In genomic region chrX:149715468-149715867, GRCh38 we compare ENCODE assay signal across 21 cellular contexts. TPM values are rescaled to one million over a fixed set of nuclear protein-coding genes. Genes with fewer than 3 reads are reported as not detected.
DNase-seq lines count a peak whose midpoint lies in the region; ATAC-seq and TF ChIP-seq lines count a peak whose summit lies in the region.
"Had no signal": no experiment of that assay in that cellular context is flagged by ENCODE, and none has a peak within 500 bp of the region (broad histone marks: within the 10 kb centered on the region; RNA-seq: fewer than 3 reads in every experiment).

No MANE protein-coding gene starts in this region.

- H3K4me1 ChIP-seq in sigmoid colon (no peaks in the 10 kb centered on the region), ascending aorta (no peaks in the 10 kb centered on the region)
- H3K4me1 ChIP-seq: colonic mucosa, prostate gland, spleen had no signal

- H3K36me3 Mint-ChIP-seq in CD4-positive, alpha-beta T cell (ENCODE audit: low read depth), result no peaks in the 10 kb centered on the region
- H3K36me3 Mint-ChIP-seq: activated naive CD4-positive, alpha-beta T cell treated with anti-CD3 and anti-CD28 coated beads, Interleukin-2, amount 10 ng/mL, durations not matched to agents 7 days and 5 days had no signal

- WGBS in sigmoid colon, 2 donors, result 79 to 89% methylated on average over 2 of the region's 2 CpGs

- no peaks in the 10 kb centered on the region for H3K27me3 Mint-ChIP-seq in CD4-positive, alpha-beta T cell
- H3K27me3 Mint-ChIP-seq: activated CD4-positive, alpha-beta T cell treated with anti-CD3 and anti-CD28 coated beads, Interleukin-2, amount 10 ng/mL, durations not matched to agents 7 days and 5 days; activated naive CD4-positive, alpha-beta T cell treated with anti-CD3 and anti-CD28 coated beads, Interleukin-2, amount 10 ng/mL, durations not matched to agents 7 days and 5 days had no signal

- ATAC-seq in GM18907 (IDR thresholded peaks at IDR 0.05; ENCODE audit: unreplicated experiment) (peak; percentile 88), GM21529 (IDR thresholded peaks at IDR 0.05; ENCODE audit: unreplicated experiment) (peak; percentile 78), HG03135 (IDR thresholded peaks at IDR 0.05; ENCODE audit: unreplicated experiment) (peak; percentile 78)
- ATAC-seq in CD4-positive, alpha-beta T cell (ENCODE audit: poor library complexity), result no peak

- no peaks in the 10 kb centered on the region for H3K27me3 ChIP-seq in sigmoid colon
- H3K27me3 ChIP-seq in ascending aorta, result no peaks in the 10 kb centered on the region
- no peaks in the 10 kb centered on the region for H3K27me3 ChIP-seq in CD4-positive, alpha-beta T cell (ENCODE audit: control insufficient read depth, insufficient read depth, low read length)
- H3K27me3 ChIP-seq: colonic mucosa, spleen had no signal

- no peaks in the 10 kb centered on the region for H3K36me3 ChIP-seq in sigmoid colon
- no peaks in the 10 kb centered on the region for H3K36me3 ChIP-seq in ascending aorta
- H3K36me3 ChIP-seq: colonic mucosa, prostate gland, spleen had no signal

- intact Hi-C loops in sigmoid colon (cut with DNase I), result no loop called here
- intact Hi-C loops in ascending aorta (cut with DNase I), result no loop called here
- intact Hi-C loops in CD4-positive, alpha-beta T cell (cut with DNase I, micrococcal nuclease), result no loop called here

- DNase-seq in sigmoid colon (peak; percentile 37), ascending aorta (ENCODE audit: low spot score in 2 of 2) (no peak), GM19238 (ENCODE audit: insufficient read length, low spot score) (no peak)
- DNase-seq in activated CD4-positive, CD25-positive, alpha-beta regulatory T cell (lab: John Stamatoyannopoulos, UW), result no peak
- no peak for DNase-seq in CD4-positive, alpha-beta T cell
- DNase-seq: activated CD4-positive, alpha-beta T cell treated with anti-CD3 and anti-CD28 coated beads, Interleukin-2, amount 10 ng/mL, durations not matched to agents 7 days and 5 days; activated naive CD4-positive, alpha-beta T cell treated with anti-CD3 and anti-CD28 coated beads, Interleukin-2, amount 10 ng/mL, durations not matched to agents 7 days and 5 days; colonic mucosa; HCEC 1CT; mesendoderm; NCI-H1417; NCI-H2171 treated with DMSO at 0.1 percent for 48 hours; nephron progenitor cell; SK-N-SH; spleen had no signal

- CTCF ChIA-PET in CD4-positive, alpha-beta T cell (lab: Charles Lee), result no interaction called here

- TF ChIP-seq POLR2A in sigmoid colon (IDR thresholded peaks at IDR 0.05), result no peak

- no peak overlapping the region for H3K4me3 ChIP-seq in sigmoid colon
- no peak overlapping the region for H3K4me3 ChIP-seq in ascending aorta
- H3K4me3 ChIP-seq: colonic mucosa, prostate gland, spleen had no signal

- H3K9me3 ChIP-seq in sigmoid colon (no peaks in the 10 kb centered on the region), ascending aorta (no peaks in the 10 kb centered on the region)
- no peaks in the 10 kb centered on the region for H3K9me3 ChIP-seq in CD4-positive, alpha-beta T cell (ENCODE audit: control insufficient read depth, low read length)
- H3K9me3 ChIP-seq: colonic mucosa, prostate gland, SK-N-SH, spleen had no signal

- TF ChIP-seq CTCF in sigmoid colon (IDR thresholded peaks at IDR 0.05), result no peak
- no peak for TF ChIP-seq CTCF in ascending aorta (IDR thresholded peaks at IDR 0.05)
- no peak for TF ChIP-seq CTCF in CD4-positive, alpha-beta T cell (IDR thresholded peaks at IDR 0.05)

- no peak overlapping the region for H3K4me3 Mint-ChIP-seq in CD4-positive, alpha-beta T cell
- H3K4me3 Mint-ChIP-seq: activated CD4-positive, alpha-beta T cell treated with anti-CD3 and anti-CD28 coated beads, Interleukin-2, amount 10 ng/mL, durations not matched to agents 7 days and 5 days; activated naive CD4-positive, alpha-beta T cell treated with anti-CD3 and anti-CD28 coated beads, Interleukin-2, amount 10 ng/mL, durations not matched to agents 7 days and 5 days; nephron progenitor cell had no signal

- no peak overlapping the region for H3K27ac Mint-ChIP-seq in CD4-positive, alpha-beta T cell
- H3K27ac Mint-ChIP-seq: activated CD4-positive, alpha-beta T cell treated with anti-CD3 and anti-CD28 coated beads, Interleukin-2, amount 10 ng/mL, durations not matched to agents 7 days and 5 days; nephron progenitor cell had no signal

- no peaks in the 10 kb centered on the region for H3K9me3 Mint-ChIP-seq in CD4-positive, alpha-beta T cell
- H3K9me3 Mint-ChIP-seq: activated CD4-positive, alpha-beta T cell treated with anti-CD3 and anti-CD28 coated beads, Interleukin-2, amount 10 ng/mL, durations not matched to agents 7 days and 5 days; activated naive CD4-positive, alpha-beta T cell treated with anti-CD3 and anti-CD28 coated beads, Interleukin-2, amount 10 ng/mL, durations not matched to agents 7 days and 5 days had no signal

- H3K4me1 Mint-ChIP-seq in CD4-positive, alpha-beta T cell (ENCODE audit: low read depth), result no peaks in the 10 kb centered on the region
- H3K4me1 Mint-ChIP-seq: activated CD4-positive, alpha-beta T cell treated with anti-CD3 and anti-CD28 coated beads, Interleukin-2, amount 10 ng/mL, durations not matched to agents 7 days and 5 days; activated naive CD4-positive, alpha-beta T cell treated with anti-CD3 and anti-CD28 coated beads, Interleukin-2, amount 10 ng/mL, durations not matched to agents 7 days and 5 days had no signal

- POLR2A ChIA-PET in CD4-positive, alpha-beta T cell (lab: Charles Lee), result no interaction called here

- TF ChIP-seq EP300 in sigmoid colon (IDR thresholded peaks at IDR 0.05), result no peak

- H3K27ac ChIP-seq in sigmoid colon, result no peak overlapping the region
- H3K27ac ChIP-seq in ascending aorta, result no peak overlapping the region
- H3K27ac ChIP-seq in CD4-positive, alpha-beta T cell (ENCODE audit: low read depth, low read length), result no peak overlapping the region
- H3K27ac ChIP-seq: colonic mucosa, prostate gland had no signal

RNA-seq across cellular contexts. Expression of gene MAGEA11, which starts 3.6 kb away (rescaled TPM):
- total RNA-seq in sigmoid colon, result not detected
- polyA plus RNA-seq in sigmoid colon, result not detected
- not detected for total RNA-seq in ascending aorta
- not detected for total RNA-seq in CD4-positive, alpha-beta T cell
- total RNA-seq: activated CD4-positive, alpha-beta T cell treated with anti-CD3 and anti-CD28 coated beads, Interleukin-2, amount 10 ng/mL, durations not matched to agents 7 days and 5 days; colonic mucosa; HT-29; spleen had no signal
- polyA plus RNA-seq: keratinocyte had no signal

RNA-seq across cellular contexts. Expression of gene HSFX1, which starts 58.4 kb away (rescaled TPM):
- total RNA-seq in sigmoid colon (1 to 10 TPM in 2 of 4 donors, under 1 TPM in 2; 0.83 to 1.3 (median 1.0) TPM), ascending aorta (21.7 TPM)
- under 1 TPM in 1 of 3 donors, not detected in 2; 0.71 TPM for polyA plus RNA-seq in sigmoid colon
- under 1 TPM in 1 of 2 experiments, not detected in 1; 0.30 TPM for total RNA-seq in CD4-positive, alpha-beta T cell
- polyA plus RNA-seq: keratinocyte had no signal
